In genomic region chr17:78650093-78650715, GRCh38 we compare ENCODE assay signal across 13 cellular contexts.
"Had no signal": no experiment of that assay in that cellular context is flagged by ENCODE, and none has a peak within 500 bp of the region (broad histone marks: within the 10 kb centered on the region; RNA-seq: fewer than 3 reads in every experiment).

No MANE protein-coding gene starts in this region.

- H3K27ac ChIP-seq: esophagus squamous epithelium, neutrophil, skin epidermis had no signal

- ATAC-seq: left colon; naive thymus-derived CD4-positive, alpha-beta T cell; sciatic nerve had no signal

- DNase-seq: dermis blood vessel endothelial cell; esophagus squamous epithelium; foreskin fibroblast; kidney; left colon; mammary epithelial cell; naive thymus-derived CD4-positive, alpha-beta T cell; stimulated activated CD4-positive, alpha-beta T cell treated with anti-CD3 and anti-CD28 coated beads, Interleukin-12 subunit alpha, Interleukin-12 subunit beta, amount 100 ng/mL, for 4 hours; stimulated activated naive CD4-positive, alpha-beta T cell treated with Interleukin-2 at 50 U/mL for 16 hours; trophoblast cell had no signal

- H3K4me3 ChIP-seq: esophagus squamous epithelium, skin epidermis had no signal

- H3K9me3 ChIP-seq: esophagus squamous epithelium had no signal

- H3K4me3 Mint-ChIP-seq: naive thymus-derived CD4-positive, alpha-beta T cell had no signal

- H3K27ac Mint-ChIP-seq: naive thymus-derived CD4-positive, alpha-beta T cell had no signal

- FAIRE-seq: kidney had no signal

- H3K36me3 ChIP-seq: esophagus squamous epithelium, neutrophil had no signal
